In genomic region chr5:80439213-80439612, GRCh38 we compare ENCODE assay signal across 1 cellular context.
TF ChIP-seq lines count a peak whose summit lies in the region.

No MANE protein-coding gene starts in this region.

TF ChIP-seq in HepG2, 621 proteins besides CTCF, POLR2A, EP300 and RAD21:
- TF ChIP-seq ZNF639 (CRISPR knock-in tag; conservative IDR thresholded peaks at IDR 0.05) (no peak), ZNF512 (CRISPR knock-in tag; IDR thresholded peaks at IDR 0.05) (no peak), HMG20B (CRISPR knock-in tag; conservative IDR thresholded peaks at IDR 0.05) (no peak), MTA1 (CRISPR knock-in tag; IDR thresholded peaks at IDR 0.05; ENCODE audit: borderline replicate concordance) (no peak), HNRNPH1 (optimal IDR thresholded peaks at IDR 0.05; ENCODE audit: low read depth, low read length) (no peak), ZMAT5 (CRISPR knock-in tag; IDR thresholded peaks at IDR 0.05; ENCODE audit: borderline replicate concordance, low read depth) (no peak), AKAP8 (CRISPR knock-in tag; IDR thresholded peaks at IDR 0.05) (no peak), ZNF629 (CRISPR knock-in tag; conservative IDR thresholded peaks at IDR 0.05) (no peak), ZBTB43 (CRISPR knock-in tag; conservative IDR thresholded peaks at IDR 0.05) (no peak), SMC3 (IDR thresholded peaks at IDR 0.05; ENCODE audit: low read length) (no peak), TEF (CRISPR knock-in tag; IDR thresholded peaks at IDR 0.05) (no peak), ZNF234 (CRISPR knock-in tag; conservative IDR thresholded peaks at IDR 0.05) (no peak), POLR2AphosphoS5 (IDR thresholded peaks at IDR 0.05; ENCODE audit: low read depth, low read length) (no peak), ZSCAN22 (CRISPR knock-in tag; IDR thresholded peaks at IDR 0.05) (no peak), HINFP (CRISPR knock-in tag; IDR thresholded peaks at IDR 0.05; ENCODE audit: low read depth) (no peak), SIN3A (IDR thresholded peaks at IDR 0.05; ENCODE audit: borderline replicate concordance, low read depth, low read length) (no peak), TSC22D2 (CRISPR knock-in tag; IDR thresholded peaks at IDR 0.05; ENCODE audit: borderline replicate concordance) (no peak), ZNF879 (CRISPR knock-in tag; IDR thresholded peaks at IDR 0.05) (no peak), RNF2 (conservative IDR thresholded peaks at IDR 0.05; ENCODE audit: low read depth) (no peak), RELA (CRISPR knock-in tag; IDR thresholded peaks at IDR 0.05) (no peak)
